In genomic region chr15:37093480-37094410, GRCh38 we compare ENCODE assay signal across 10 cellular contexts. TPM values are rescaled to one million over a fixed set of nuclear protein-coding genes. Genes with fewer than 3 reads are reported as not detected.
DNase-seq lines count a peak whose midpoint lies in the region; ATAC-seq and TF ChIP-seq lines count a peak whose summit lies in the region.
"Had no signal": no experiment of that assay in that cellular context is flagged by ENCODE, and none has a peak within 500 bp of the region (broad histone marks: within the 10 kb centered on the region; RNA-seq: fewer than 3 reads in every experiment).

No MANE protein-coding gene starts in this region.

- BruUV-seq in PC-3 (replicated peaks; lab: Mats Ljungman, UMichigan) = no TSS peak

- ATAC-seq in PC-3 = peak; percentile 77
- ATAC-seq in HG03521 (IDR thresholded peaks at IDR 0.05; ENCODE audit: unreplicated experiment) = no peak

- peaks cover 45% of the 10 kb centered on the region for H3K79me2 ChIP-seq in ACC112 (ENCODE audit: control insufficient read depth, insufficient read depth, low read length, unreplicated experiment)
- peaks cover 27% of the 10 kb centered on the region for H3K79me2 ChIP-seq in PC-3 (ENCODE audit: low read length)

- POLR2A ChIA-PET in PC-3 (lab: Charles Lee; ENCODE audit: unreplicated experiment) = interaction anchor here (0.6 kb wide), 2 partner anchors 13 to 920 kb away, joined by 3 to 5 read pairs; no protein-coding TSS in a partner anchor

- H2AFZ ChIP-seq in ACC112 (ENCODE audit: low read length, unreplicated experiment) (no peak overlapping the region), PC-3 (ENCODE audit: low read length) (no peak overlapping the region)

- H3K36me3 ChIP-seq in ACC112 (ENCODE audit: insufficient read depth, low read length) = peaks cover 26% of the 10 kb centered on the region
- peaks cover 10% of the 10 kb centered on the region for H3K36me3 ChIP-seq in PC-3 (ENCODE audit: low read depth, low read length)
- H3K36me3 ChIP-seq in muscle layer of duodenum (ENCODE audit: control insufficient read depth in 1 of 2, insufficient read depth in 2 of 2, low read length in 2 of 2) = peaks cover 0 to 11% of the 10 kb centered on the region in 2 donors

- H3K9me2 ChIP-seq in PC-3 (replicated peaks; ENCODE audit: low read length) = no peaks in the 10 kb centered on the region

- TF ChIP-seq CTCF in PC-3 (conservative IDR thresholded peaks at IDR 0.05; ENCODE audit: low read depth, low read length) (no peak), epithelial cell of esophagus (IDR thresholded peaks at IDR 0.05; ENCODE audit: insufficient read depth, low read depth, low read length, missing control alignments) (no peak)

- H3K4me1 ChIP-seq in ACC112 (ENCODE audit: control insufficient read depth, insufficient read depth, low read length, unreplicated experiment) (peaks cover 11% of the 10 kb centered on the region), PC-3 (ENCODE audit: insufficient read depth, low read length) (peaks cover 28% of the 10 kb centered on the region), muscle layer of duodenum (ENCODE audit: control insufficient read depth in 1 of 2, insufficient read depth in 2 of 2, low read length in 2 of 2) (peaks cover 4 to 12% of the 10 kb centered on the region in 2 donors)

- H3K9ac ChIP-seq in PC-3 (ENCODE audit: low read length) = no peak overlapping the region

- H3K4me2 ChIP-seq in PC-3 (ENCODE audit: low read length) = peak overlapping the region; percentile 44

- H3K27ac ChIP-seq in ACC112 (ENCODE audit: low read depth, low read length) (peak overlapping the region; percentile 10; the same call in 1 of the 2 replicates), PC-3 (ENCODE audit: low read length) (peak overlapping the region; percentile 48), muscle layer of duodenum (ENCODE audit: low read length) (peak overlapping the region; percentile 85)

- H4K20me1 ChIP-seq in PC-3 (ENCODE audit: low read length) = no peaks in the 10 kb centered on the region

- DNase-seq in PC-3 = peak; percentile 76
- DNase-seq in epithelial cell of esophagus (ENCODE audit: low read depth) = peak; percentile 59
- DNase-seq in stimulated activated CD4-positive, alpha-beta T cell treated with anti-CD3 and anti-CD28 coated beads, Interleukin-1b, Interleukin-23, amount 100 ng/mL, for 48 hours = no peak
- DNase-seq in NCI-H524 treated with DMSO at 0.1 percent for 48 hours (lab: John Stamatoyannopoulos, UW) = no peak
- DNase-seq in KG1 (lab: John Stamatoyannopoulos, UW) = no peak
- DNase-seq: NCI-H82 had no signal

- no peaks in the 10 kb centered on the region for H3F3A ChIP-seq in PC-3 (ENCODE audit: low read length, unreplicated experiment)

- intact Hi-C loops in PC-3 (cut with micrococcal nuclease) = loop anchor here (2.0 to 10.0 kb wide), 2 partner anchors 13 to 119 kb away; no protein-coding TSS in a partner anchor

- H3K27me3 ChIP-seq in ACC112 (ENCODE audit: insufficient read depth, low read length) (no peaks in the 10 kb centered on the region), PC-3 (ENCODE audit: low read length) (no peaks in the 10 kb centered on the region), muscle layer of duodenum (ENCODE audit: low read depth, low read length) (no peaks in the 10 kb centered on the region)

- no peaks in the 10 kb centered on the region for H3K9me3 ChIP-seq in PC-3 (ENCODE audit: low read length)
- no peaks in the 10 kb centered on the region for H3K9me3 ChIP-seq in muscle layer of duodenum (ENCODE audit: control insufficient read depth in 1 of 2, low read length in 2 of 2)

- CTCF ChIA-PET in PC-3 (lab: Charles Lee) = interaction anchor here (0.6 kb wide), 1 partner anchor 301 kb away, joined by 5 read pairs; no protein-coding TSS in a partner anchor

- H3K4me3 ChIP-seq in ACC112 (ENCODE audit: low read depth, low read length) (no peak overlapping the region), PC-3 (ENCODE audit: low read length) (no peak overlapping the region; the same call in 1 of the 2 replicates), epithelial cell of esophagus (ENCODE audit: low read length) (no peak overlapping the region), muscle layer of duodenum (ENCODE audit: low read depth in 1 of 2, low read length in 2 of 2) (peak overlapping the region; percentile 52 to 54)

RNA-seq across cellular contexts. Expression of gene MEIS2, which starts 6.6 kb away (rescaled TPM):
- 10.0 and 17.5 TPM in 2 replicates for total RNA-seq in PC-3 (2014; rRNA removed)
- total RNA-seq: activated T-helper 2 cell treated with anti-CD3 and anti-CD28 coated beads, Interferon-gamma antibody, Interleukin-2, Interleukin-4, amounts not matched to agents 10 μg/mL and 5 μg/mL and 100 μg/mL, durations not matched to agents 14 hours and 24 hours and 36 hours had no signal

Comparison
In these comparisons a context has a peak if more than half of its experiments do, and no peak if none do; other contexts are left out.
1. H3K27ac ChIP-seq: peak in every context shown above with its lines; median percentile 85 in muscle layer of duodenum; 48 in PC-3; 10 in ACC112.
2. H3K4me3 ChIP-seq: peak in muscle layer of duodenum (2 of 2); none in ACC112 (single experiment), PC-3 (single experiment) and epithelial cell of esophagus (single experiment).
3. DNase-seq: peak in PC-3 (single experiment) and epithelial cell of esophagus (single experiment); none in stimulated activated CD4-positive, alpha-beta T cell treated with anti-CD3 and anti-CD28 coated beads, Interleukin-1b, Interleukin-23, amount 100 ng/mL, for 48 hours (single experiment), NCI-H524 treated with DMSO at 0.1 percent for 48 hours (single experiment) and KG1 (single experiment).